Comparison of ENCODE assay signal across 1 cellular context in genomic region chr21:42971897-42972275, GRCh38.
A peak's percentile ranks its signal among the peaks of the same experiment; 100 is the strongest.
TF ChIP-seq lines count a peak whose summit lies in the region.

No MANE protein-coding gene starts in this region.

TF ChIP-seq in HepG2, 621 proteins besides CTCF, POLR2A, EP300 and RAD21 (continues in another document):
- TF ChIP-seq ZNF749 (CRISPR knock-in tag; IDR thresholded peaks at IDR 0.05; ENCODE audit: borderline replicate concordance): no peak
- no peak for TF ChIP-seq ZNF350 (CRISPR knock-in tag; IDR thresholded peaks at IDR 0.05; ENCODE audit: borderline replicate concordance, low read depth)
- TF ChIP-seq ZNF75D (CRISPR knock-in tag; IDR thresholded peaks at IDR 0.05; ENCODE audit: borderline replicate concordance): no peak
- TF ChIP-seq, protein P1, sequence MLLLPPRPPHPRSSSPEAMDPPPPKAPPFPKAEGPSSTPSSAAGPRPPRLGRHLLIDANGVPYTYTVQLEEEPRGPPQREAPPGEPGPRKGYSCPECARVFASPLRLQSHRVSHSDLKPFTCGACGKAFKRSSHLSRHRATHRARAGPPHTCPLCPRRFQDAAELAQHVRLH (CRISPR knock-in tag; IDR thresholded peaks at IDR 0.05; ENCODE audit: borderline replicate concordance, low read depth): no peak
- TF ChIP-seq CSRNP1 (CRISPR knock-in tag; IDR thresholded peaks at IDR 0.05): 0 out of 2 replicates have a peak, but pooled peaks have one; percentile 35
- no peak for TF ChIP-seq ZNF704 (CRISPR knock-in tag; IDR thresholded peaks at IDR 0.05; ENCODE audit: borderline replicate concordance)
- TF ChIP-seq STAG1 (CRISPR knock-in tag; IDR thresholded peaks at IDR 0.05): no peak
- 0 out of 2 replicates have a peak, but pooled peaks have one; percentile 37 for TF ChIP-seq PHF21A (CRISPR knock-in tag; IDR thresholded peaks at IDR 0.05)
- no peak for TF ChIP-seq ZNF354B (CRISPR knock-in tag; IDR thresholded peaks at IDR 0.05)
- TF ChIP-seq DNMT1 (CRISPR knock-in tag; IDR thresholded peaks at IDR 0.05): no peak
- no peak for TF ChIP-seq SKI (IDR thresholded peaks at IDR 0.05; ENCODE audit: partially characterized antibody)
- TF ChIP-seq, protein P2, sequence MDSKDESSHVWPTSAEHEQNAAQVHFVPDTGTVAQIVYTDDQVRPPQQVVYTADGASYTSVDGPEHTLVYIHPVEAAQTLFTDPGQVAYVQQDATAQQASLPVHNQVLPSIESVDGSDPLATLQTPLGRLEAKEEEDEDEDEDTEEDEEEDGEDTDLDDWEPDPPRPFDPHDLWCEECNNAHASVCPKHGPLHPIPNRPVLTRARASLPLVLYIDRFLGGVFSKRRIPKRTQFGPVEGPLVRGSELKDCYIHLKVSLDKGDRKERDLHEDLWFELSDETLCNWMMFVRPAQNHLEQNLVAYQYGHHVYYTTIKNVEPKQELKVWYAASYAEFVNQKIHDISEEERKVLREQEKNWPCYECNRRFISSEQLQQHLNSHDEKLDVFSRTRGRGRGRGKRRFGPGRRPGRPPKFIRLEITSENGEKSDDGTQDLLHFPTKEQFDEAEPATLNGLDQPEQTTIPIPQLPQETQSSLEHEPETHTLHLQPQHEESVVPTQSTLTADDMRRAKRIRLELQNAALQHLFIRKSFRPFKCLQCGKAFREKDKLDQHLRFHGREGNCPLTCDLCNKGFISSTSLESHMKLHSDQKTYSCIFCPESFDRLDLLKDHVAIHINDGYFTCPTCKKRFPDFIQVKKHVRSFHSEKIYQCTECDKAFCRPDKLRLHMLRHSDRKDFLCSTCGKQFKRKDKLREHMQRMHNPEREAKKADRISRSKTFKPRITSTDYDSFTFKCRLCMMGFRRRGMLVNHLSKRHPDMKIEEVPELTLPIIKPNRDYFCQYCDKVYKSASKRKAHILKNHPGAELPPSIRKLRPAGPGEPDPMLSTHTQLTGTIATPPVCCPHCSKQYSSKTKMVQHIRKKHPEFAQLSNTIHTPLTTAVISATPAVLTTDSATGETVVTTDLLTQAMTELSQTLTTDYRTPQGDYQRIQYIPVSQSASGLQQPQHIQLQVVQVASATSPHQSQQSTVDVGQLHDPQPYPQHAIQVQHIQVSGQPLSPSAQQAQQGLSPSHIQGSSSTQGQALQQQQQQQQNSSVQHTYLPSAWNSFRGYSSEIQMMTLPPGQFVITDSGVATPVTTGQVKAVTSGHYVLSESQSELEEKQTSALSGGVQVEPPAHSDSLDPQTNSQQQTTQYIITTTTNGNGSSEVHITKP (CRISPR knock-in tag; IDR thresholded peaks at IDR 0.05; ENCODE audit: low read depth): peak; percentile 56; the same call in 1 of the 2 replicates
- no peak for TF ChIP-seq NONO (IDR thresholded peaks at IDR 0.05)
- TF ChIP-seq NONO (CRISPR knock-in tag; conservative IDR thresholded peaks at IDR 0.05): no peak
- peak; percentile 40; the same call in 1 of the 2 replicates for TF ChIP-seq MAX (IDR thresholded peaks at IDR 0.05)
- no peak for TF ChIP-seq ATRX (CRISPR knock-in tag; IDR thresholded peaks at IDR 0.05; ENCODE audit: borderline replicate concordance)
- TF ChIP-seq ASH2L (IDR thresholded peaks at IDR 0.05; ENCODE audit: insufficient read length, low read depth, low read length): no peak
- peak; percentile 21; the same call in 1 of the 2 replicates for TF ChIP-seq ZNF768 (CRISPR knock-in tag; IDR thresholded peaks at IDR 0.05)
- TF ChIP-seq MAF1 (CRISPR knock-in tag; IDR thresholded peaks at IDR 0.05; ENCODE audit: borderline replicate concordance): no peak
- no peak for TF ChIP-seq ZNF264 (CRISPR knock-in tag; IDR thresholded peaks at IDR 0.05)
- TF ChIP-seq U2AF2 (IDR thresholded peaks at IDR 0.05; ENCODE audit: low read depth, low read length): no peak
- TF ChIP-seq RELA (CRISPR knock-in tag; IDR thresholded peaks at IDR 0.05): no peak
- TF ChIP-seq, protein P3, sequence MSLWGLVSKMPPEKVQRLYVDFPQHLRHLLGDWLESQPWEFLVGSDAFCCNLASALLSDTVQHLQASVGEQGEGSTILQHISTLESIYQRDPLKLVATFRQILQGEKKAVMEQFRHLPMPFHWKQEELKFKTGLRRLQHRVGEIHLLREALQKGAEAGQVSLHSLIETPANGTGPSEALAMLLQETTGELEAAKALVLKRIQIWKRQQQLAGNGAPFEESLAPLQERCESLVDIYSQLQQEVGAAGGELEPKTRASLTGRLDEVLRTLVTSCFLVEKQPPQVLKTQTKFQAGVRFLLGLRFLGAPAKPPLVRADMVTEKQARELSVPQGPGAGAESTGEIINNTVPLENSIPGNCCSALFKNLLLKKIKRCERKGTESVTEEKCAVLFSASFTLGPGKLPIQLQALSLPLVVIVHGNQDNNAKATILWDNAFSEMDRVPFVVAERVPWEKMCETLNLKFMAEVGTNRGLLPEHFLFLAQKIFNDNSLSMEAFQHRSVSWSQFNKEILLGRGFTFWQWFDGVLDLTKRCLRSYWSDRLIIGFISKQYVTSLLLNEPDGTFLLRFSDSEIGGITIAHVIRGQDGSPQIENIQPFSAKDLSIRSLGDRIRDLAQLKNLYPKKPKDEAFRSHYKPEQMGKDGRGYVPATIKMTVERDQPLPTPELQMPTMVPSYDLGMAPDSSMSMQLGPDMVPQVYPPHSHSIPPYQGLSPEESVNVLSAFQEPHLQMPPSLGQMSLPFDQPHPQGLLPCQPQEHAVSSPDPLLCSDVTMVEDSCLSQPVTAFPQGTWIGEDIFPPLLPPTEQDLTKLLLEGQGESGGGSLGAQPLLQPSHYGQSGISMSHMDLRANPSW (CRISPR knock-in tag; IDR thresholded peaks at IDR 0.05; ENCODE audit: borderline replicate concordance): no peak
- peak; percentile 19; the same call in 1 of the 2 replicates for TF ChIP-seq HOXA3 (CRISPR knock-in tag; IDR thresholded peaks at IDR 0.05)
- TF ChIP-seq JUNB (CRISPR knock-in tag; IDR thresholded peaks at IDR 0.05; ENCODE audit: borderline replicate concordance): no peak
- TF ChIP-seq ZNF17 (CRISPR knock-in tag; IDR thresholded peaks at IDR 0.05): no peak
- TF ChIP-seq KDM2A (CRISPR knock-in tag; IDR thresholded peaks at IDR 0.05; ENCODE audit: borderline replicate concordance, low read depth): no peak; the same call in 1 of the 2 replicates
- peak; percentile 59 for TF ChIP-seq ZFY (CRISPR knock-in tag; IDR thresholded peaks at IDR 0.05)
- no peak for TF ChIP-seq ZNF274 (CRISPR knock-in tag; IDR thresholded peaks at IDR 0.05)
- no peak for TF ChIP-seq ZNF678 (CRISPR knock-in tag; IDR thresholded peaks at IDR 0.05)
- no peak for TF ChIP-seq REL (CRISPR knock-in tag; conservative IDR thresholded peaks at IDR 0.05)
- TF ChIP-seq ZFX (CRISPR knock-in tag; IDR thresholded peaks at IDR 0.05; ENCODE audit: low read depth): peak; percentile 67
- TF ChIP-seq SNRNP70 (IDR thresholded peaks at IDR 0.05; ENCODE audit: low read depth, low read length): no peak
- TF ChIP-seq, protein P4, sequence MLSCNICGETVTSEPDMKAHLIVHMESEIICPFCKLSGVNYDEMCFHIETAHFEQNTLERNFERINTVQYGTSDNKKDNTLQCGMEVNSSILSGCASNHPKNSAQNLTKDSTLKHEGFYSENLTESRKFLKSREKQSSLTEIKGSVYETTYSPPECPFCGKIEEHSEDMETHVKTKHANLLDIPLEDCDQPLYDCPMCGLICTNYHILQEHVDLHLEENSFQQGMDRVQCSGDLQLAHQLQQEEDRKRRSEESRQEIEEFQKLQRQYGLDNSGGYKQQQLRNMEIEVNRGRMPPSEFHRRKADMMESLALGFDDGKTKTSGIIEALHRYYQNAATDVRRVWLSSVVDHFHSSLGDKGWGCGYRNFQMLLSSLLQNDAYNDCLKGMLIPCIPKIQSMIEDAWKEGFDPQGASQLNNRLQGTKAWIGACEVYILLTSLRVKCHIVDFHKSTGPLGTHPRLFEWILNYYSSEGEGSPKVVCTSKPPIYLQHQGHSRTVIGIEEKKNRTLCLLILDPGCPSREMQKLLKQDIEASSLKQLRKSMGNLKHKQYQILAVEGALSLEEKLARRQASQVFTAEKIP (CRISPR knock-in tag; IDR thresholded peaks at IDR 0.05; ENCODE audit: borderline replicate concordance): no peak
- TF ChIP-seq, protein P5, sequence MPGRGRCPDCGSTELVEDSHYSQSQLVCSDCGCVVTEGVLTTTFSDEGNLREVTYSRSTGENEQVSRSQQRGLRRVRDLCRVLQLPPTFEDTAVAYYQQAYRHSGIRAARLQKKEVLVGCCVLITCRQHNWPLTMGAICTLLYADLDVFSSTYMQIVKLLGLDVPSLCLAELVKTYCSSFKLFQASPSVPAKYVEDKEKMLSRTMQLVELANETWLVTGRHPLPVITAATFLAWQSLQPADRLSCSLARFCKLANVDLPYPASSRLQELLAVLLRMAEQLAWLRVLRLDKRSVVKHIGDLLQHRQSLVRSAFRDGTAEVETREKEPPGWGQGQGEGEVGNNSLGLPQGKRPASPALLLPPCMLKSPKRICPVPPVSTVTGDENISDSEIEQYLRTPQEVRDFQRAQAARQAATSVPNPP (CRISPR knock-in tag; IDR thresholded peaks at IDR 0.05): no peak
- TF ChIP-seq ZFP36L2 (CRISPR knock-in tag; IDR thresholded peaks at IDR 0.05): no peak
- no peak for TF ChIP-seq SALL2 (CRISPR knock-in tag; IDR thresholded peaks at IDR 0.05)
- TF ChIP-seq ZEB1 (IDR thresholded peaks at IDR 0.05; ENCODE audit: insufficient replicate concordance, low read depth): peak; percentile 31
- no peak for TF ChIP-seq PAXIP1 (CRISPR knock-in tag; conservative IDR thresholded peaks at IDR 0.05)
- TF ChIP-seq ZNF616 (CRISPR knock-in tag; IDR thresholded peaks at IDR 0.05; ENCODE audit: low read depth): no peak
- TF ChIP-seq CC2D1A (CRISPR knock-in tag; IDR thresholded peaks at IDR 0.05): no peak
- 0 out of 2 replicates have a peak, but pooled peaks have one; percentile 40 for TF ChIP-seq ZNF501 (CRISPR knock-in tag; IDR thresholded peaks at IDR 0.05)
- TF ChIP-seq POLR2AphosphoS5 (IDR thresholded peaks at IDR 0.05; ENCODE audit: low read depth, low read length): peak; percentile 34; the same call in 1 of the 2 replicates
- no peak for TF ChIP-seq ARNTL (CRISPR knock-in tag; IDR thresholded peaks at IDR 0.05)
- no peak for TF ChIP-seq ZNF296 (CRISPR knock-in tag; conservative IDR thresholded peaks at IDR 0.05)
- peak; percentile 61; the same call in 1 of the 2 replicates for TF ChIP-seq MYC (CRISPR knock-in tag; IDR thresholded peaks at IDR 0.05; ENCODE audit: borderline replicate concordance)
